ENCODE assay signal across 2 cellular contexts in genomic region chr11:46143049-46143806, GRCh38.
TF ChIP-seq lines count a peak whose summit lies in the region.

No MANE protein-coding gene starts in this region.

TF ChIP-seq in GM23338, 12 proteins besides CTCF, POLR2A, EP300 and RAD21:
- no peak for TF ChIP-seq ZNF331 (CRISPR knock-in tag; IDR thresholded peaks at IDR 0.05; ENCODE audit: low read depth)
- no peak for TF ChIP-seq ETS1 (IDR thresholded peaks at IDR 0.05)
- TF ChIP-seq REST (IDR thresholded peaks at IDR 0.05; ENCODE audit: unreplicated experiment): no peak
- no peak for TF ChIP-seq JUNB (IDR thresholded peaks at IDR 0.05; ENCODE audit: unreplicated experiment)
- no peak for TF ChIP-seq NANOG (IDR thresholded peaks at IDR 0.05; ENCODE audit: borderline replicate concordance)
- no peak for TF ChIP-seq ZNF114 (CRISPR knock-in tag; IDR thresholded peaks at IDR 0.05)
- TF ChIP-seq, protein P1, sequence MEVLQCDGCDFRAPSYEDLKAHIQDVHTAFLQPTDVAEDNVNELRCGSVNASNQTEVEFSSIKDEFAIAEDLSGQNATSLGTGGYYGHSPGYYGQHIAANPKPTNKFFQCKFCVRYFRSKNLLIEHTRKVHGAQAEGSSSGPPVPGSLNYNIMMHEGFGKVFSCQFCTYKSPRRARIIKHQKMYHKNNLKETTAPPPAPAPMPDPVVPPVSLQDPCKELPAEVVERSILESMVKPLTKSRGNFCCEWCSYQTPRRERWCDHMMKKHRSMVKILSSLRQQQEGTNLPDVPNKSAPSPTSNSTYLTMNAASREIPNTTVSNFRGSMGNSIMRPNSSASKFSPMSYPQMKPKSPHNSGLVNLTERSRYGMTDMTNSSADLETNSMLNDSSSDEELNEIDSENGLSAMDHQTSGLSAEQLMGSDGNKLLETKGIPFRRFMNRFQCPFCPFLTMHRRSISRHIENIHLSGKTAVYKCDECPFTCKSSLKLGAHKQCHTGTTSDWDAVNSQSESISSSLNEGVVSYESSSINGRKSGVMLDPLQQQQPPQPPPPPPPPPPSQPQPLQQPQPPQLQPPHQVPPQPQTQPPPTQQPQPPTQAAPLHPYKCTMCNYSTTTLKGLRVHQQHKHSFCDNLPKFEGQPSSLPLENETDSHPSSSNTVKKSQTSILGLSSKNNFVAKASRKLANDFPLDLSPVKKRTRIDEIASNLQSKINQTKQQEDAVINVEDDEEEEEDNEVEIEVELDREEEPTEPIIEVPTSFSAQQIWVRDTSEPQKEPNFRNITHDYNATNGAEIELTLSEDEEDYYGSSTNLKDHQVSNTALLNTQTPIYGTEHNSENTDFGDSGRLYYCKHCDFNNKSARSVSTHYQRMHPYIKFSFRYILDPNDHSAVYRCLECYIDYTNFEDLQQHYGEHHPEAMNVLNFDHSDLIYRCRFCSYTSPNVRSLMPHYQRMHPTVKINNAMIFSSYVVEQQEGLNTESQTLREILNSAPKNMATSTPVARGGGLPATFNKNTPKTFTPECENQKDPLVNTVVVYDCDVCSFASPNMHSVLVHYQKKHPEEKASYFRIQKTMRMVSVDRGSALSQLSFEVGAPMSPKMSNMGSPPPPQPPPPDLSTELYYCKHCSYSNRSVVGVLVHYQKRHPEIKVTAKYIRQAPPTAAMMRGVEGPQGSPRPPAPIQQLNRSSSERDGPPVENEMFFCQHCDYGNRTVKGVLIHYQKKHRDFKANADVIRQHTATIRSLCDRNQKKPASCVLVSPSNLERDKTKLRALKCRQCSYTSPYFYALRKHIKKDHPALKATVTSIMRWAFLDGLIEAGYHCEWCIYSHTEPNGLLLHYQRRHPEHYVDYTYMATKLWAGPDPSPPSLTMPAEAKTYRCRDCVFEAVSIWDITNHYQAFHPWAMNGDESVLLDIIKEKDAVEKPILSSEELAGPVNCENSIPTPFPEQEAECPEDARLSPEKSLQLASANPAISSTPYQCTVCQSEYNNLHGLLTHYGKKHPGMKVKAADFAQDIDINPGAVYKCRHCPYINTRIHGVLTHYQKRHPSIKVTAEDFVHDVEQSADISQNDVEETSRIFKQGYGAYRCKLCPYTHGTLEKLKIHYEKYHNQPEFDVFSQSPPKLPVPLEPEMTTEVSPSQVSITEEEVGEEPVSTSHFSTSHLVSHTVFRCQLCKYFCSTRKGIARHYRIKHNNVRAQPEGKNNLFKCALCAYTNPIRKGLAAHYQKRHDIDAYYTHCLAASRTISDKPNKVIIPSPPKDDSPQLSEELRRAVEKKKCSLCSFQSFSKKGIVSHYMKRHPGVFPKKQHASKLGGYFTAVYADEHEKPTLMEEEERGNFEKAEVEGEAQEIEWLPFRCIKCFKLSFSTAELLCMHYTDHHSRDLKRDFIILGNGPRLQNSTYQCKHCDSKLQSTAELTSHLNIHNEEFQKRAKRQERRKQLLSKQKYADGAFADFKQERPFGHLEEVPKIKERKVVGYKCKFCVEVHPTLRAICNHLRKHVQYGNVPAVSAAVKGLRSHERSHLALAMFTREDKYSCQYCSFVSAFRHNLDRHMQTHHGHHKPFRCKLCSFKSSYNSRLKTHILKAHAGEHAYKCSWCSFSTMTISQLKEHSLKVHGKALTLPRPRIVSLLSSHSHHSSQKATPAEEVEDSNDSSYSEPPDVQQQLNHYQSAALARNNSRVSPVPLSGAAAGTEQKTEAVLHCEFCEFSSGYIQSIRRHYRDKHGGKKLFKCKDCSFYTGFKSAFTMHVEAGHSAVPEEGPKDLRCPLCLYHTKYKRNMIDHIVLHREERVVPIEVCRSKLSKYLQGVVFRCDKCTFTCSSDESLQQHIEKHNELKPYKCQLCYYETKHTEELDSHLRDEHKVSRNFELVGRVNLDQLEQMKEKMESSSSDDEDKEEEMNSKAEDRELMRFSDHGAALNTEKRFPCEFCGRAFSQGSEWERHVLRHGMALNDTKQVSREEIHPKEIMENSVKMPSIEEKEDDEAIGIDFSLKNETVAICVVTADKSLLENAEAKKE (CRISPR knock-in tag; IDR thresholded peaks at IDR 0.05): no peak
- TF ChIP-seq STAT1 (IDR thresholded peaks at IDR 0.05; ENCODE audit: unreplicated experiment): no peak

TF ChIP-seq in H1, 55 proteins besides CTCF, POLR2A, EP300 and RAD21:
- TF ChIP-seq USF2 (IDR thresholded peaks at IDR 0.05; ENCODE audit: low read length) (no peak), RBBP5 (IDR thresholded peaks at IDR 0.05; ENCODE audit: borderline replicate concordance, low read depth, low read length) (no peak), ZNF274 (IDR thresholded peaks at IDR 0.05; ENCODE audit: borderline replicate concordance, extremely low read depth, low read length) (no peak), SIN3A (conservative IDR thresholded peaks at IDR 0.05 in 1 of 2, IDR thresholded peaks at IDR 0.05 in 1 of 2; ENCODE audit: low read depth in 1 of 2, low read length in 2 of 2) (no peak), MAFK (IDR thresholded peaks at IDR 0.05; ENCODE audit: low read depth, low read length) (no peak), TAF1 (IDR thresholded peaks at IDR 0.05; ENCODE audit: low read depth, low read length) (no peak), YY1 (IDR thresholded peaks at IDR 0.05; ENCODE audit: low read depth, low read length) (no peak), CHD7 (IDR thresholded peaks at IDR 0.05; ENCODE audit: insufficient replicate concordance, low read length) (no peak), POU5F1 (IDR thresholded peaks at IDR 0.05; ENCODE audit: low read depth, low read length) (no peak), RFX5 (IDR thresholded peaks at IDR 0.05; ENCODE audit: borderline replicate concordance, low read depth, low read length) (no peak)
- TF ChIP-seq, protein P2, sequence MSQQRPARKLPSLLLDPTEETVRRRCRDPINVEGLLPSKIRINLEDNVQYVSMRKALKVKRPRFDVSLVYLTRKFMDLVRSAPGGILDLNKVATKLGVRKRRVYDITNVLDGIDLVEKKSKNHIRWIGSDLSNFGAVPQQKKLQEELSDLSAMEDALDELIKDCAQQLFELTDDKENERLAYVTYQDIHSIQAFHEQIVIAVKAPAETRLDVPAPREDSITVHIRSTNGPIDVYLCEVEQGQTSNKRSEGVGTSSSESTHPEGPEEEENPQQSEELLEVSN (IDR thresholded peaks at IDR 0.05): no peak
